ENCODE assay signal across 8 cellular contexts in the genomic region with DNA sequence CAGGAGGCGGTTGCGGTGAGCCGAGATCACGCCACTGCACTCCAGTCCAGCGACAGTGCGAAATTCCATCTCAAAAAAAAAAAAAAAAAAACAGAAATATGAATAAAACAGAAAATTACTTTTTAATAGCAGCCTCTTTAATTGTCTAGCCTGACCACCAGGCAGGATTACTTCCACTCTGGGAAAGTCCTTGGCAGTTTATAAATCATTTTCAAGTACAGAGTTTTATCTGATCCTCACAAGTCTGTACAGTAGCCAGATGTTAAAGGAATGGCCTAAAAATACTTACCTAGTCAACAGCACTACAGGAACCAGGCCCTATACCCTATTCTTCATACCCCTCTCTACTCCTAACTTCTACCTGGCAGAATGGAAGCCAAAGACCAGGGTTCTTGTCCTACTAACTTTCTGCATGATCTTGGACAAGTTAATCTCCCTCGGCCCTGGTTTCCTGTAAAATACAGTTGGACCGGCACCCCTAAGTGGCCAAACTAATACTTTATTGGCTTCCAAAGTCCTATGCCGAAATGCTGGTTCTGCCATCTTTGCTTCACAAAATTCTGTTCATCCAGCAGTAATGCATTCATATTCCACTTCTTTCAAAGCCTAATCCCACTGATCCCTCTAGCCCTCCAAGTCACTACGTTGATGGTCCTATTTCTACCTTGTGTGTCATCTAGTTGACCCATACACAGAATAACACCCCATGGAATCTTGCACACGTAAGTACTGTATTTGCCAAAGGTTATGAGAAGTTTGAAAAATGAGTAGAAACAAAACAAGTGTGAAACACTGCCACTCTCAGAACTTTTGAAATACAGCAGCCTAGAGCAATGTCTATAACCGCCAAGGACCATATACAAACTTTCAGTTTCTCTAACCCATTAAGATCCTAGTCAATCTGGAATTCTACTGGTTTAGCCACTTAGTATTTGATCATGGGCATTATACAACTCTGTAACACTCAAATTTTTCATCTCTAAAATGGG. TPM values are rescaled to one million over a fixed set of nuclear protein-coding genes. Genes with fewer than 3 reads are reported as not detected.
DNase-seq lines count a peak whose midpoint lies in the region; ATAC-seq and TF ChIP-seq lines count a peak whose summit lies in the region.

No MANE protein-coding gene starts in this region.

- H3K9me3 ChIP-seq in HEK293 (ENCODE audit: control insufficient read depth, insufficient read depth, low read depth, low read length) (no peaks in the 10 kb centered on the region), gastroesophageal sphincter (no peaks in the 10 kb centered on the region)

- CTCF ChIA-PET in HEK293 (lab: Yijun Ruan, JAX): no interaction called here

- H3K36me3 ChIP-seq in HEK293 (ENCODE audit: control insufficient read depth in 2 of 2, insufficient read depth in 1 of 2, low read length in 2 of 2): peaks cover 19 to 51% of the 10 kb centered on the region in 2 experiments; a peak in 2 of 3 replicates
- peaks cover 0 to 12% of the 10 kb centered on the region in 2 donors for H3K36me3 ChIP-seq in gastroesophageal sphincter

- TF ChIP-seq EP300 in gastroesophageal sphincter (IDR thresholded peaks at IDR 0.05): no peak

- DNase-seq in SHP77 (lab: John Stamatoyannopoulos, UW) (no peak), NCI-H1105 (lab: John Stamatoyannopoulos, UW) (no peak)

- no peak for TF ChIP-seq POLR2A in gastroesophageal sphincter (IDR thresholded peaks at IDR 0.05)

- H3K27ac ChIP-seq in HEK293 (ENCODE audit: extremely low read depth, low read depth, low read length) (no peak overlapping the region; the same call in 1 of the 2 replicates), VCaP (peak overlapping the region; percentile 99), gastroesophageal sphincter (peak overlapping the region in 3 of 4 donors; percentile 96 to 97 (median 96)), skin epidermis (peak overlapping the region in 17 of 21 experiments; percentile 93 to 99 (median 98))

- WGBS in gastroesophageal sphincter (ENCODE audit: low coverage in 1 of 2), 2 donors: 59 to 66% methylated on average over 7 to 8 of the region's 12 CpGs

- H3K4me3 ChIP-seq in HEK293 (ENCODE audit: low read depth, low read length) (peak overlapping the region; percentile 85), gastroesophageal sphincter (peak overlapping the region; percentile 86 to 96), skin epidermis (peak overlapping the region; percentile 66 to 96 (median 90))

- POLR2A ChIA-PET in HEK293 (lab: Yijun Ruan, JAX): interaction anchor here (1.3 to 2.7 kb wide), 2 partner anchors 9 to 10 kb away, joined by 4 to 31 read pairs; no protein-coding TSS in a partner anchor

- peaks cover 3% of the 10 kb centered on the region; the same call in 1 of the 2 replicates for H3K4me1 ChIP-seq in HEK293 (ENCODE audit: control insufficient read depth, insufficient read depth, low read length)
- H3K4me1 ChIP-seq in gastroesophageal sphincter: peaks cover 3 to 68% (median 17%) of the 10 kb centered on the region in 3 donors

- ATAC-seq in gastroesophageal sphincter: no peak
- no peak for ATAC-seq in HG02938 (IDR thresholded peaks at IDR 0.05; ENCODE audit: unreplicated experiment)
- ATAC-seq in GM21526 (IDR thresholded peaks at IDR 0.05; ENCODE audit: low FRiP score, unreplicated experiment): no peak

- TF ChIP-seq CTCF in HEK293 (tag by site-specific recombination; IDR thresholded peaks at IDR 0.05): 0 out of 2 replicates have a peak, but pooled peaks have one; percentile 4
- TF ChIP-seq CTCF in VCaP (conservative IDR thresholded peaks at IDR 0.05): no peak
- no peak for TF ChIP-seq CTCF in gastroesophageal sphincter (IDR thresholded peaks at IDR 0.05)

- H3K27me3 ChIP-seq in gastroesophageal sphincter: no peaks in the 10 kb centered on the region

TF ChIP-seq in HEK293, 187 proteins besides CTCF, POLR2A, EP300 and RAD21:
- no peak for TF ChIP-seq HOXC10 (CRISPR knock-in tag; IDR thresholded peaks at IDR 0.05)
- TF ChIP-seq, protein P1, sequence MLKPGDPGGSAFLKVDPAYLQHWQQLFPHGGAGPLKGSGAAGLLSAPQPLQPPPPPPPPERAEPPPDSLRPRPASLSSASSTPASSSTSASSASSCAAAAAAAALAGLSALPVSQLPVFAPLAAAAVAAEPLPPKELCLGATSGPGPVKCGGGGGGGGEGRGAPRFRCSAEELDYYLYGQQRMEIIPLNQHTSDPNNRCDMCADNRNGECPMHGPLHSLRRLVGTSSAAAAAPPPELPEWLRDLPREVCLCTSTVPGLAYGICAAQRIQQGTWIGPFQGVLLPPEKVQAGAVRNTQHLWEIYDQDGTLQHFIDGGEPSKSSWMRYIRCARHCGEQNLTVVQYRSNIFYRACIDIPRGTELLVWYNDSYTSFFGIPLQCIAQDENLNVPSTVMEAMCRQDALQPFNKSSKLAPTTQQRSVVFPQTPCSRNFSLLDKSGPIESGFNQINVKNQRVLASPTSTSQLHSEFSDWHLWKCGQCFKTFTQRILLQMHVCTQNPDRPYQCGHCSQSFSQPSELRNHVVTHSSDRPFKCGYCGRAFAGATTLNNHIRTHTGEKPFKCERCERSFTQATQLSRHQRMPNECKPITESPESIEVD (tag by site-specific recombination; IDR thresholded peaks at IDR 0.05): 0 out of 2 replicates have a peak, but pooled peaks have one; percentile 13

RNA-seq across cellular contexts. Expression of gene EIF2S2, which starts 1.7 kb away (rescaled TPM):
- 10 to 100 TPM; 44.4 to 65.6 (median 56.8) TPM for total RNA-seq in gastroesophageal sphincter
